In the genomic region with DNA sequence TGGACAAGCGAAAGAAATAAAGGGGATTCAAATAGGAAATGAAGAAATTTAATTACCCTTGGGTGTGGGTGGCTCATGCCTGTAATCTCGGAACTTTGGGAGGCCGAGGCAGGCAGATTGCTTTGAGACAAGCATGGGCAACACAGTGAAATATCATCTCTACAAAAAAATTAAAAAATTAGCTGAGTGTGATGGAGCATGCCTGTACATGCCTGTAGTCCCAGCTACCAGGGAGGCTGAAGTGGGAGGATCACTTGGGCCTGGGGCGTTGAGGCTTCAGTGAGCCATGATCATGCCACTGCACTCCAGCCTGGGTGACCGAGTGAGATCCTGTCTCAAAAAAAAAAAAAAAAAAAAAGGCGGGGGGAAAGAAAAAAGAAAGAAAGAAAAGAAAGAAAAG, we compare ENCODE assay signal across 23 cellular contexts.
"Had no signal": no experiment of that assay in that cellular context is flagged by ENCODE, and none has a peak within 500 bp of the region (broad histone marks: within the 10 kb centered on the region; RNA-seq: fewer than 3 reads in every experiment).

No MANE protein-coding gene starts in this region.

- H3K9me3 Mint-ChIP-seq: activated B cell treated with CpG ODN at 0.5 μM for 24 hours; activated naive CD4-positive, alpha-beta T cell treated with anti-CD3 and anti-CD28 coated beads, Interleukin-2, amount 10 ng/mL, durations not matched to agents 7 days and 5 days; activated naive CD8-positive, alpha-beta T cell treated with anti-CD3 and anti-CD28 coated beads for 36 hours; activated T-cell treated with anti-CD3 and anti-CD28 coated beads, Interleukin-2, amount 50 U/mL, for 4 hours had no signal

- H3K36me3 ChIP-seq: brain microvascular endothelial cell, Peyer's patch had no signal

- H3K27ac Mint-ChIP-seq: activated B cell treated with CpG ODN at 0.5 μM for 24 hours; activated CD4-positive, alpha-beta T cell treated with anti-CD3 and anti-CD28 coated beads, Interleukin-2, amount 10 ng/mL, durations not matched to agents 24 days and 14 days; activated CD8-positive, alpha-beta memory T cell treated with anti-CD3 and anti-CD28 coated beads, Interleukin-2, amount 10 ng/mL, durations not matched to agents 7 days and 5 days; activated naive CD4-positive, alpha-beta T cell treated with anti-CD3 and anti-CD28 coated beads, Interleukin-2, amount 10 ng/mL, durations not matched to agents 7 days and 5 days; activated naive CD8-positive, alpha-beta T cell treated with anti-CD3 and anti-CD28 coated beads for 36 hours; T-helper 17 cell had no signal

- H3K27ac ChIP-seq: brain microvascular endothelial cell, Peyer's patch had no signal

- H3K36me3 Mint-ChIP-seq: activated CD8-positive, alpha-beta memory T cell treated with anti-CD3 and anti-CD28 coated beads, Interleukin-2, amount 10 ng/mL, durations not matched to agents 7 days and 5 days; activated naive CD4-positive, alpha-beta T cell treated with anti-CD3 and anti-CD28 coated beads, Interleukin-2, amount 10 ng/mL, durations not matched to agents 7 days and 5 days had no signal

- ATAC-seq: activated CD8-positive, alpha-beta memory T cell treated with anti-CD3 and anti-CD28 coated beads, Interleukin-2, amount 10 ng/mL, durations not matched to agents 7 days and 5 days; activated T-cell treated with anti-CD3 and anti-CD28 coated beads, Interleukin-2, amount 50 U/mL, for 4 hours; K562; T-helper 17 cell had no signal

- H3K9me3 ChIP-seq: Peyer's patch had no signal

- H3K27me3 ChIP-seq: brain microvascular endothelial cell, Peyer's patch had no signal

- H3K4me3 ChIP-seq: K562, Peyer's patch had no signal

- DNase-seq: activated B cell treated with CpG ODN at 0.5 μM for 24 hours; activated CD4-positive, alpha-beta T cell treated with anti-CD3 and anti-CD28 coated beads for 1 hour; activated CD4-positive, alpha-beta T cell treated with anti-CD3 and anti-CD28 coated beads, Interleukin-2, amount 10 ng/mL, durations not matched to agents 24 days and 14 days; activated CD4-positive, alpha-beta T cell treated with anti-CD3 and anti-CD28 coated beads, Interleukin-2, amount 50 U/mL, for 48 hours; activated CD8-positive, alpha-beta memory T cell treated with anti-CD3 and anti-CD28 coated beads, Interleukin-2, amount 10 ng/mL, durations not matched to agents 7 days and 5 days; activated effector memory CD4-positive, alpha-beta T cell treated with anti-CD3 and anti-CD28 coated beads, Interleukin-2, amount 50 U/mL, for 16 hours; activated naive CD4-positive, alpha-beta T cell treated with anti-CD3 and anti-CD28 coated beads, Interleukin-2, amount 10 ng/mL, durations not matched to agents 7 days and 5 days; activated naive CD8-positive, alpha-beta T cell treated with anti-CD3 and anti-CD28 coated beads for 36 hours; activated T-cell treated with anti-CD3 and anti-CD28 coated beads, Interleukin-2, amount 50 U/mL, for 4 hours; brain microvascular endothelial cell; caudate nucleus; Karpas-422; NCI-H1436 treated with DMSO at 0.1 percent for 48 hours; NCI-H187; NCI-H2081; NCI-H345; NCI-H510A; NCI-H526 treated with DMSO at 0.1 percent for 48 hours; Peyer's patch; SHP77 treated with DMSO at 0.1 percent for 48 hours; T-helper 17 cell; T-helper 9 cell had no signal

- H3K4me3 Mint-ChIP-seq: activated B cell treated with CpG ODN at 0.5 μM for 24 hours; activated CD4-positive, alpha-beta T cell treated with anti-CD3 and anti-CD28 coated beads, Interleukin-2, amount 10 ng/mL, durations not matched to agents 24 days and 14 days; activated CD8-positive, alpha-beta memory T cell treated with anti-CD3 and anti-CD28 coated beads, Interleukin-2, amount 10 ng/mL, durations not matched to agents 7 days and 5 days; activated naive CD4-positive, alpha-beta T cell treated with anti-CD3 and anti-CD28 coated beads, Interleukin-2, amount 10 ng/mL, durations not matched to agents 7 days and 5 days; activated naive CD8-positive, alpha-beta T cell treated with anti-CD3 and anti-CD28 coated beads for 36 hours; activated T-cell treated with anti-CD3 and anti-CD28 coated beads, Interleukin-2, amount 50 U/mL, for 4 hours; T-helper 17 cell had no signal
